Comparison of ENCODE assay signal across 9 cellular contexts in genomic region chr9:79581794-79582193, GRCh38. TPM values are rescaled to one million over a fixed set of nuclear protein-coding genes. Genes with fewer than 3 reads are reported as not detected.
DNase-seq lines count a peak whose midpoint lies in the region; ATAC-seq and TF ChIP-seq lines count a peak whose summit lies in the region.
"Had no signal": no experiment of that assay in that cellular context is flagged by ENCODE, and none has a peak within 500 bp of the region (broad histone marks: within the 10 kb centered on the region; RNA-seq: fewer than 3 reads in every experiment).

No MANE protein-coding gene starts in this region.

- CTCF ChIA-PET in Panc1 (lab: Charles Lee), result no interaction called here

- in situ Hi-C loops in Panc1 (cut with HindIII; ENCODE audit: low pct_unique_long_range_greater_than_20kb, low sequenced_read_pairs), result no loop called here

- DNase-seq in CD4-positive, CD25-positive, alpha-beta regulatory T cell, result peak in 2 of 3 donors; percentile 46 to 51
- no peak for DNase-seq in Panc1 (ENCODE audit: low read depth, low spot score)
- no peak for DNase-seq in body of pancreas
- no peak for DNase-seq in natural killer cell
- DNase-seq in GM10266 (ENCODE audit: extremely low spot score), result no peak
- no peak for DNase-seq in iPS-NIHi11 (ENCODE audit: low spot score)
- no peak for DNase-seq in HUDEP-2 (lab: John Stamatoyannopoulos, UW; ENCODE audit: unreplicated experiment in 76 of 76)
- DNase-seq in globus pallidus (ENCODE audit: low spot score), result no peak
- DNase-seq: lower lobe of right lung had no signal

- TF ChIP-seq POLR2A in body of pancreas (IDR thresholded peaks at IDR 0.05), result no peak

- 50 to 70% methylated on average over 3 of the region's 3 CpGs for WGBS in body of pancreas, 2 donors

- peak overlapping the region; percentile 42 for H3K27ac ChIP-seq in CD4-positive, CD25-positive, alpha-beta regulatory T cell (ENCODE audit: insufficient read depth, low read length, poor library complexity, severe bottlenecking)
- H3K27ac ChIP-seq in Panc1 (ENCODE audit: low read length), result no peak overlapping the region
- no peak overlapping the region for H3K27ac ChIP-seq in body of pancreas
- H3K27ac ChIP-seq: lower lobe of right lung had no signal

- no peaks in the 10 kb centered on the region for H3K27me3 Mint-ChIP-seq in CD4-positive, CD25-positive, alpha-beta regulatory T cell
- no peaks in the 10 kb centered on the region for H3K27me3 Mint-ChIP-seq in natural killer cell (ENCODE audit: low read depth in 2 of 2)

- no peaks in the 10 kb centered on the region for H3K9me3 ChIP-seq in CD4-positive, CD25-positive, alpha-beta regulatory T cell (ENCODE audit: control insufficient read depth in 2 of 2, low read length in 2 of 2)
- no peaks in the 10 kb centered on the region for H3K9me3 ChIP-seq in Panc1 (ENCODE audit: control insufficient read depth, insufficient read depth, low read depth, low read length)
- H3K9me3 ChIP-seq in body of pancreas, result no peaks in the 10 kb centered on the region
- H3K9me3 ChIP-seq: lower lobe of right lung had no signal

- peak overlapping the region; percentile 0 to 76 (median 70) for H3K4me3 Mint-ChIP-seq in CD4-positive, CD25-positive, alpha-beta regulatory T cell
- H3K4me3 Mint-ChIP-seq in natural killer cell, result peak overlapping the region; percentile 59

- H3K27ac Mint-ChIP-seq in CD4-positive, CD25-positive, alpha-beta regulatory T cell, result peak overlapping the region; percentile 57 to 83 (median 59)
- H3K27ac Mint-ChIP-seq in natural killer cell, result peak overlapping the region; percentile 14 to 76

- no peaks in the 10 kb centered on the region for H3K9me3 Mint-ChIP-seq in CD4-positive, CD25-positive, alpha-beta regulatory T cell
- H3K9me3 Mint-ChIP-seq in natural killer cell, result no peaks in the 10 kb centered on the region

- TF ChIP-seq CTCF in Panc1 (IDR thresholded peaks at IDR 0.05), result no peak
- no peak for TF ChIP-seq CTCF in body of pancreas (IDR thresholded peaks at IDR 0.05)
- TF ChIP-seq CTCF in natural killer cell (IDR thresholded peaks at IDR 0.05), result no peak
- no peak for TF ChIP-seq CTCF in GM10266 (IDR thresholded peaks at IDR 0.05; ENCODE audit: control insufficient read depth, insufficient read depth, low read depth, missing control alignments)

- POLR2A ChIA-PET in Panc1 (lab: Charles Lee), result no interaction called here

- H3K4me1 Mint-ChIP-seq in CD4-positive, CD25-positive, alpha-beta regulatory T cell, result peaks cover 44 to 92% (median 71%) of the 10 kb centered on the region in 4 donors
- peaks cover 83 to 87% of the 10 kb centered on the region in 2 donors for H3K4me1 Mint-ChIP-seq in natural killer cell

- H3K4me3 ChIP-seq in CD4-positive, CD25-positive, alpha-beta regulatory T cell (ENCODE audit: low read depth, low read length), result peak overlapping the region; percentile 58
- H3K4me3 ChIP-seq in Panc1 (ENCODE audit: low read depth in 2 of 2, low read length in 2 of 2), result no peak overlapping the region
- no peak overlapping the region for H3K4me3 ChIP-seq in body of pancreas
- H3K4me3 ChIP-seq: lower lobe of right lung had no signal

- H3K4me1 ChIP-seq in CD4-positive, CD25-positive, alpha-beta regulatory T cell (ENCODE audit: control insufficient read depth, insufficient read depth, low read length, poor library complexity, severe bottlenecking), result peaks cover 44% of the 10 kb centered on the region
- no peaks in the 10 kb centered on the region for H3K4me1 ChIP-seq in Panc1 (ENCODE audit: control insufficient read depth, insufficient read depth, low read length)
- H3K4me1 ChIP-seq in body of pancreas, result peaks cover 44% of the 10 kb centered on the region

- H3K36me3 Mint-ChIP-seq in CD4-positive, CD25-positive, alpha-beta regulatory T cell, result peaks cover 15% of the 10 kb centered on the region
- H3K36me3 Mint-ChIP-seq in natural killer cell, result peaks cover 8% of the 10 kb centered on the region

- ATAC-seq in CD4-positive, CD25-positive, alpha-beta regulatory T cell (ENCODE audit: low read depth in 2 of 2), result peak; percentile 35 to 61
- ATAC-seq in Panc1 (0 out of 2 replicates have a peak, but pooled peaks have one; percentile 53), body of pancreas (peak; percentile 27), natural killer cell (peak; percentile 3 to 52 (median 14))

- no peaks in the 10 kb centered on the region for H3K27me3 ChIP-seq in CD4-positive, CD25-positive, alpha-beta regulatory T cell (ENCODE audit: control insufficient read depth, insufficient read depth, low read length)
- no peaks in the 10 kb centered on the region for H3K27me3 ChIP-seq in Panc1 (ENCODE audit: control insufficient read depth, insufficient read depth, low read length)
- no peaks in the 10 kb centered on the region for H3K27me3 ChIP-seq in body of pancreas

- H3K36me3 ChIP-seq in CD4-positive, CD25-positive, alpha-beta regulatory T cell (ENCODE audit: control insufficient read depth, insufficient read depth, low read length), result peaks cover 5% of the 10 kb centered on the region
- H3K36me3 ChIP-seq in Panc1 (ENCODE audit: control insufficient read depth, insufficient read depth, low read length) (no peaks in the 10 kb centered on the region), body of pancreas (replicated peaks in 1 of 2; ENCODE audit: insufficient read depth in 1 of 2, low read depth in 2 of 2) (no peaks in the 10 kb centered on the region)
- H3K36me3 ChIP-seq: lower lobe of right lung had no signal

- intact Hi-C loops in Panc1 (cut with micrococcal nuclease; ENCODE audit: unreplicated experiment) (no loop called here), body of pancreas (cut with DNase I) (no loop called here), natural killer cell (cut with micrococcal nuclease) (no loop called here)

- no TSS peak for BruUV-seq in Panc1 (replicated peaks; lab: Mats Ljungman, UMichigan)

RNA-seq across cellular contexts. Expression of gene TLE4, which starts 10.0 kb away (rescaled TPM):
- total RNA-seq in CD4-positive, CD25-positive, alpha-beta regulatory T cell, result 127 TPM
- 10 to 100 TPM; 16.2 to 30.1 (median 21.8) TPM for polyA plus RNA-seq in CD4-positive, CD25-positive, alpha-beta regulatory T cell
- total RNA-seq in Panc1 (2021; ENCODE audit: unreplicated experiment) (8.7 TPM), body of pancreas (10 to 100 TPM; 17.9 to 54.7 TPM), natural killer cell (100 to 1,000 TPM; 214 to 240 (median 220) TPM)
- 4.2 TPM for polyA plus RNA-seq in Panc1 (2012; ENCODE audit: insufficient read length)

Comparison
In these comparisons a context has a peak if more than half of its experiments do, and no peak if none do; other contexts are left out.
1. DNase-seq: peak in CD4-positive, CD25-positive, alpha-beta regulatory T cell (2 of 3); none in Panc1 (single experiment), body of pancreas (0 of 4), natural killer cell (single experiment), GM10266 (single experiment), iPS-NIHi11 (single experiment), HUDEP-2 (0 of 76) and globus pallidus (single experiment).
2. Peak in every context shown above with its lines, with median percentiles within 50 percentile points of each other: ATAC-seq.